Comparison of ENCODE assay signal across 8 cellular contexts in the genomic region with DNA sequence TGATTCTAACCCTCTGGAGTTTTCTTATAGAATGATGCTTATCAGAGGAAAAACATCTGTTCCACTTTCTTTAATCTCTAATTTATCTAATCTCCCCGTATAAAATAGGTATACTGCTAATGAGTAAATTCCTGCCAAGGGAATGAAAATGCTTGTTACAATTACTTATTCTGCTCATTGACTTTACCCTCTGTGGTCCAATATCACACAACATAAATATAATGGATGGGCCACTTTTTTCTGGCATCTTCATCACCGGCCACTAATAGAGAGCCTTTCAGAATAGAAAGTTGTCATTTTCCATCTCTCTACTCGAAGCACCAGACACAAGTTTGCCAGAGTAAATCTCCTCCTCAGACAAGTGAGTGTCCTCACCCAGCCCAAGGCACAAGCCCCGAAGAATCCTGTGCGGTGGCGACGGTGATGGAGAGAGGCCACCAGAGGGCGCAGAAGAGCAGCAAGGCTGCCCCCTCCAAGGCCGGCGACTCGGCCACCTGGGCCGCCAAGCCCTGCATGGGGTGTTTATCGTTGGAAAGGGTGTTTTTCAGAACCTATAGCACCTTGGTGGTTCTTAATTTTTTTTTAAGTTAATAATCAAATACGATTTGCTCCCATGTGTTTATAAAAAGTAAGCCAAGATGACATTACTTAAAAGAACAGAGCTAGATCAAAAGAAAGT.
DNase-seq lines count a peak whose midpoint lies in the region; ATAC-seq and TF ChIP-seq lines count a peak whose summit lies in the region.

No MANE protein-coding gene starts in this region.

- H3K27me3 ChIP-seq in AG04450 (ENCODE audit: control insufficient read depth, insufficient read depth, low read length), result no peaks in the 10 kb centered on the region

- peaks cover 6% of the 10 kb centered on the region for H3K9me3 ChIP-seq in AG04450 (ENCODE audit: control insufficient read depth, insufficient read depth, low read length)

- DNase-seq in AG04450 (ENCODE audit: low read depth, low spot score) (peak; percentile 30), NCI-H2227 (lab: John Stamatoyannopoulos, UW; ENCODE audit: unreplicated experiment) (peak; percentile 73), cerebellar cortex (ENCODE audit: low spot score) (peak; percentile 77), left kidney (ENCODE audit: low read depth, low spot score) (peak; percentile 88)
- DNase-seq in activated CD4-positive, alpha-beta T cell treated with anti-CD3 and anti-CD28 coated beads for 1 hour, result peak; percentile 60
- peak; percentile 80 for DNase-seq in stimulated activated CD4-positive, alpha-beta T cell treated with anti-CD3 and anti-CD28 coated beads, Interleukin-4, amount 100 ng/mL, for 24 hours

- POLR2A ChIA-PET in AG04450 (lab: Yijun Ruan, JAX), result interaction anchor here (0.8 kb wide), 1 partner anchor 216 kb away, joined by 6 read pairs; no protein-coding TSS in a partner anchor

- CTCF ChIA-PET in AG04450 (lab: Charles Lee), result interaction anchor here (0.6 to 1.3 kb wide), 20 partner anchors 9 to 1386 kb away, joined by 3 to 13 read pairs (median 3); no protein-coding TSS in a partner anchor

- ATAC-seq in GM18870 (IDR thresholded peaks at IDR 0.05; ENCODE audit: unreplicated experiment) (peak; percentile 73), HG03108 (IDR thresholded peaks at IDR 0.05; ENCODE audit: unreplicated experiment) (peak; percentile 87)

- no peak overlapping the region for H3K4me3 ChIP-seq in AG04450 (ENCODE audit: low read depth, low read length)

- TF ChIP-seq CTCF in AG04450 (IDR thresholded peaks at IDR 0.05; ENCODE audit: low read depth, low read length), result peak; percentile 96

- no peak overlapping the region for H3K27ac ChIP-seq in AG04450 (ENCODE audit: low read depth, low read length)

Comparison
In these comparisons a context has a peak if more than half of its experiments do, and no peak if none do; other contexts are left out.
1. DNase-seq: peak in every context shown above with its lines; median percentile 88 in left kidney; 80 in stimulated activated CD4-positive, alpha-beta T cell treated with anti-CD3 and anti-CD28 coated beads, Interleukin-4, amount 100 ng/mL, for 24 hours; 77 in cerebellar cortex; 73 in NCI-H2227; 60 in activated CD4-positive, alpha-beta T cell treated with anti-CD3 and anti-CD28 coated beads for 1 hour; 30 in AG04450.